Comparison of ENCODE assay signal across 8 cellular contexts in genomic region chr1:202807367-202807925, GRCh38. TPM values are rescaled to one million over a fixed set of nuclear protein-coding genes. Genes with fewer than 3 reads are reported as not detected.
A peak's percentile ranks its signal among the peaks of the same experiment; 100 is the strongest.
DNase-seq lines count a peak whose midpoint lies in the region; ATAC-seq and TF ChIP-seq lines count a peak whose summit lies in the region.

No MANE protein-coding gene starts in this region.

- H2BK15ac ChIP-seq in IMR-90 (ENCODE audit: low read depth, low read length) = no peak overlapping the region

- BruUV-seq in IMR-90 (replicated peaks; lab: Mats Ljungman, UMichigan) = no TSS peak

- H3K23ac ChIP-seq in IMR-90 (ENCODE audit: low read depth, low read length) = no peak overlapping the region

- H3K4me3 ChIP-seq in IMR-90 (ENCODE audit: insufficient read depth, low read depth, low read length) (peak overlapping the region; percentile 100), mesodermal cell (ENCODE audit: extremely low read depth, insufficient read depth, low read length, poor library complexity, severe bottlenecking) (peak overlapping the region; percentile 95)
- H3K4me3 ChIP-seq in effector memory CD4-positive, alpha-beta T cell (ENCODE audit: insufficient read depth, low read depth, low read length, poor library complexity, severe bottlenecking) = peak overlapping the region; percentile 95

- H3K9me3 ChIP-seq in IMR-90 (ENCODE audit: control insufficient read depth, insufficient read depth, low read length) = no peaks in the 10 kb centered on the region
- H3K9me3 ChIP-seq in effector memory CD4-positive, alpha-beta T cell (ENCODE audit: control insufficient read depth, low read length) = no peaks in the 10 kb centered on the region
- H3K9me3 ChIP-seq in mesodermal cell (ENCODE audit: control insufficient read depth, low read length) = no peaks in the 10 kb centered on the region

- no peaks in the 10 kb centered on the region for H3K27me3 ChIP-seq in IMR-90 (ENCODE audit: control insufficient read depth, insufficient read depth, low read length)
- no peaks in the 10 kb centered on the region for H3K27me3 ChIP-seq in effector memory CD4-positive, alpha-beta T cell (replicated peaks; ENCODE audit: control insufficient read depth, insufficient read depth, low read length, poor library complexity, severe bottlenecking)

- WGBS in IMR-90 (ENCODE audit: extremely low coverage in 2 of 2, insufficient read length in 1 of 2), 2 experiments = no CpG with 5 or more reads among the region's 52 CpGs
- WGBS in mesodermal cell (ENCODE audit: insufficient coverage in 2 of 2), 2 experiments = 0% methylated on average over 18 to 23 of the region's 52 CpGs

- POLR2A ChIA-PET in IMR-90 (lab: Charles Lee; ENCODE audit: unreplicated experiment) = interaction anchor here (0.6 kb wide), 2 partner anchors 302 to 608 kb away, joined by 3 read pairs; no protein-coding TSS in a partner anchor

- intact Hi-C loops in IMR-90 (cut with micrococcal nuclease) = loop anchor here (5.0 kb wide), 1 partner anchor 40 kb away; no protein-coding TSS in a partner anchor

- H3K36me3 ChIP-seq in IMR-90 (ENCODE audit: control insufficient read depth, insufficient read depth, low read length) = no peaks in the 10 kb centered on the region
- H3K36me3 ChIP-seq in effector memory CD4-positive, alpha-beta T cell (ENCODE audit: control insufficient read depth, insufficient read depth, low read length) = no peaks in the 10 kb centered on the region
- H3K36me3 ChIP-seq in mesodermal cell (ENCODE audit: control insufficient read depth, insufficient read depth, low read length) = no peaks in the 10 kb centered on the region

- no peak for TF ChIP-seq CTCF in IMR-90 (conservative IDR thresholded peaks at IDR 0.05; ENCODE audit: low read depth, low read length)

- peaks cover 45% of the 10 kb centered on the region for H4K20me1 ChIP-seq in IMR-90 (ENCODE audit: insufficient read depth, low read length)

- H3K4me1 ChIP-seq in IMR-90 (ENCODE audit: control insufficient read depth, insufficient read depth, low read length) = peaks cover 9% of the 10 kb centered on the region
- H3K4me1 ChIP-seq in effector memory CD4-positive, alpha-beta T cell (ENCODE audit: control insufficient read depth, insufficient read depth, low read length, poor library complexity, severe bottlenecking) = peaks cover 23% of the 10 kb centered on the region
- peaks cover 16% of the 10 kb centered on the region for H3K4me1 ChIP-seq in mesodermal cell (ENCODE audit: control insufficient read depth, insufficient read depth, low read length, poor library complexity, severe bottlenecking)

- peak overlapping the region; percentile 48; the same call in 1 of the 2 replicates for H2AK5ac ChIP-seq in IMR-90 (ENCODE audit: low read depth, low read length)

- no peak; the same call in 1 of the 2 replicates for TF ChIP-seq POLR2A in IMR-90 (IDR thresholded peaks at IDR 0.05; ENCODE audit: low read depth, low read length)

- H4K8ac ChIP-seq in IMR-90 (ENCODE audit: low read depth in 2 of 2, low read length in 2 of 2) = 0 out of 4 replicates have a peak overlapping the region, but pooled peaks of 1 of the 2 experiments have one; percentile 17

- peak; percentile 6 for ATAC-seq in IMR-90 (ENCODE audit: low read depth)
- ATAC-seq in GM18867 (IDR thresholded peaks at IDR 0.05; ENCODE audit: unreplicated experiment) = no peak
- no peak for ATAC-seq in HG02763 (IDR thresholded peaks at IDR 0.05; ENCODE audit: unreplicated experiment)

- no peak overlapping the region for H3K4me2 ChIP-seq in IMR-90 (ENCODE audit: low read depth, low read length)

- peak overlapping the region; percentile 48; the same call in 1 of the 2 replicates for H3K56ac ChIP-seq in IMR-90 (ENCODE audit: extremely low read depth, insufficient read depth, low read length)

- H2BK20ac ChIP-seq in IMR-90 (ENCODE audit: low read depth, low read length) = no peak overlapping the region

- peak overlapping the region; percentile 94 for H2BK5ac ChIP-seq in IMR-90 (ENCODE audit: low read depth, low read length, poor library complexity, severe bottlenecking)

- H3K18ac ChIP-seq in IMR-90 (ENCODE audit: low read depth, low read length) = peak overlapping the region; percentile 45; the same call in 1 of the 2 replicates

- H3K14ac ChIP-seq in IMR-90 (replicated peaks; ENCODE audit: low read depth, low read length) = no peak overlapping the region; the same call in 1 of the 2 replicates

- H3K79me1 ChIP-seq in IMR-90 (ENCODE audit: low read depth in 1 of 2, low read length in 2 of 2) = peaks cover 4 to 58% of the 10 kb centered on the region in 2 experiments; a peak in 3 of 4 replicates

- peaks cover 11% of the 10 kb centered on the region for H3K9me1 ChIP-seq in IMR-90 (ENCODE audit: insufficient read depth, low read length)

- CTCF ChIA-PET in IMR-90 (lab: Yijun Ruan, JAX) = no interaction called here

- H2BK120ac ChIP-seq in IMR-90 (ENCODE audit: low read depth, low read length) = no peak overlapping the region

- DNase-seq in CD1c-positive myeloid dendritic cell (ENCODE audit: extremely low spot score) (peak; percentile 13), IMR-90 (peak; percentile 34)
- DNase-seq in activated CD4-positive, alpha-beta T cell treated with anti-CD3 and anti-CD28 coated beads, Interleukin-2, amount 50 U/mL, for 4 hours = peak; percentile 56 to 66
- peak in 2 of 3 donors; percentile 15 to 21 for DNase-seq in effector memory CD4-positive, alpha-beta T cell
- DNase-seq in stimulated activated CD8-positive, alpha-beta memory T cell treated with anti-CD3 and anti-CD28 coated beads, Interleukin-7, amount 100 ng/mL, for 4 hours (ENCODE audit: low read depth in 2 of 2) = peak; percentile 43 to 63

- TF ChIP-seq RAD21 in IMR-90 (IDR thresholded peaks at IDR 0.05; ENCODE audit: low read length) = no peak

- peak overlapping the region; percentile 82 for H3K4ac ChIP-seq in IMR-90 (ENCODE audit: low read depth, low read length)

- peak overlapping the region; percentile 45; the same call in 1 of the 2 replicates for H4K5ac ChIP-seq in IMR-90 (ENCODE audit: low read depth, low read length)

- peak overlapping the region; percentile 96 for H2AK9ac ChIP-seq in IMR-90 (replicated peaks; ENCODE audit: low read depth, low read length, poor library complexity)

- H3K9ac ChIP-seq in IMR-90 (ENCODE audit: low read depth, low read length) = peak overlapping the region; percentile 74

- H2AFZ ChIP-seq in IMR-90 (replicated peaks; ENCODE audit: low read length, poor library complexity) = peak overlapping the region; percentile 93

- in situ Hi-C loops in IMR-90 (cut with MboI; ENCODE audit: low sequenced_read_pairs) = no loop called here

- dilution Hi-C loops in IMR-90 (cut with HindIII; ENCODE audit: low sequenced_read_pairs, unreplicated experiment) = no loop called here

- peak overlapping the region; percentile 86 for H3K27ac ChIP-seq in IMR-90 (ENCODE audit: insufficient read depth, low read length)
- peak overlapping the region; percentile 65 for H3K27ac ChIP-seq in effector memory CD4-positive, alpha-beta T cell (ENCODE audit: insufficient read depth, low read length, poor library complexity, severe bottlenecking)
- peak overlapping the region; percentile 79 for H3K27ac ChIP-seq in mesodermal cell (ENCODE audit: low read depth, low read length, severe bottlenecking)

- no peak overlapping the region for H4K91ac ChIP-seq in IMR-90 (ENCODE audit: insufficient read depth, low read depth, low read length)

TF ChIP-seq in IMR-90, 13 proteins besides CTCF, POLR2A, EP300 and RAD21 (continues in another document):
- no peak for TF ChIP-seq ELK1 (IDR thresholded peaks at IDR 0.05; ENCODE audit: borderline replicate concordance, low read depth, low read length)
- TF ChIP-seq FOS (IDR thresholded peaks at IDR 0.05; ENCODE audit: low read depth, low read length) = no peak
- no peak for TF ChIP-seq SMC3 (IDR thresholded peaks at IDR 0.05; ENCODE audit: low read depth, low read length)
- TF ChIP-seq NFE2L2 (IDR thresholded peaks at IDR 0.05; ENCODE audit: low read depth, low read length) = no peak
- TF ChIP-seq MAFK (IDR thresholded peaks at IDR 0.05; ENCODE audit: low read depth, low read length) = no peak
- no peak; the same call in 1 of the 2 replicates for TF ChIP-seq CHD1 (IDR thresholded peaks at IDR 0.05; ENCODE audit: low read depth, low read length)
- no peak for TF ChIP-seq RCOR1 (IDR thresholded peaks at IDR 0.05; ENCODE audit: insufficient replicate concordance, low read length)
- TF ChIP-seq, protein P1, sequence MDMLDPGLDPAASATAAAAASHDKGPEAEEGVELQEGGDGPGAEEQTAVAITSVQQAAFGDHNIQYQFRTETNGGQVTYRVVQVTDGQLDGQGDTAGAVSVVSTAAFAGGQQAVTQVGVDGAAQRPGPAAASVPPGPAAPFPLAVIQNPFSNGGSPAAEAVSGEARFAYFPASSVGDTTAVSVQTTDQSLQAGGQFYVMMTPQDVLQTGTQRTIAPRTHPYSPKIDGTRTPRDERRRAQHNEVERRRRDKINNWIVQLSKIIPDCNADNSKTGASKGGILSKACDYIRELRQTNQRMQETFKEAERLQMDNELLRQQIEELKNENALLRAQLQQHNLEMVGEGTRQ (IDR thresholded peaks at IDR 0.05; ENCODE audit: low read depth, low read length) = no peak
- no peak for TF ChIP-seq CEBPB (IDR thresholded peaks at IDR 0.05; ENCODE audit: low read depth, low read length)
- no peak for TF ChIP-seq MAZ (IDR thresholded peaks at IDR 0.05; ENCODE audit: borderline replicate concordance, low read depth, low read length)
- TF ChIP-seq MXI1 (IDR thresholded peaks at IDR 0.05; ENCODE audit: borderline replicate concordance, low read depth, low read length) = no peak

RNA-seq across cellular contexts. Expression of gene KDM5B, which starts 0.8 kb away (rescaled TPM):
- 82.1 and 86.4 TPM in 2 replicates for total RNA-seq in IMR-90 (2012; rRNA removed)
- polyA plus RNA-seq in IMR-90 (2012; rRNA removed) = 28.2 and 28.8 TPM in 2 replicates
- polyA plus RNA-seq in IMR-90 (2012; cell fraction: cytosol; rRNA removed) = 10.9 and 17.4 TPM in 2 replicates
- polyA plus RNA-seq in IMR-90 (2012; cell fraction: nucleus; rRNA removed; ENCODE audit: low replicate concordance) = 25.4 and 114 TPM in 2 replicates
- 104 TPM for polyA plus RNA-seq in mesodermal cell (2013, experiment 1 of 2)
- polyA plus RNA-seq in mesodermal cell (2013, experiment 2 of 2) = 95.3 TPM

RNA-seq across cellular contexts. Expression of gene PCAT6, which starts 3.3 kb away (rescaled TPM):
- 0.56 TPM in 1 of 2 replicates, not detected in the other for total RNA-seq in IMR-90 (2012; rRNA removed)
- polyA plus RNA-seq in IMR-90 (2012; rRNA removed) = 5.8 and 5.9 TPM in 2 replicates
- polyA plus RNA-seq in IMR-90 (2012; cell fraction: cytosol; rRNA removed) = 3.2 and 15.4 TPM in 2 replicates
- polyA plus RNA-seq in IMR-90 (2012; cell fraction: nucleus; rRNA removed; ENCODE audit: low replicate concordance) = 8.1 and 20.5 TPM in 2 replicates
- polyA plus RNA-seq in mesodermal cell (2013, experiment 1 of 2) = 15.1 TPM
- polyA plus RNA-seq in mesodermal cell (2013, experiment 2 of 2) = 12.4 TPM
